ENCODE assay signal across 15 cellular contexts in the genomic region with DNA sequence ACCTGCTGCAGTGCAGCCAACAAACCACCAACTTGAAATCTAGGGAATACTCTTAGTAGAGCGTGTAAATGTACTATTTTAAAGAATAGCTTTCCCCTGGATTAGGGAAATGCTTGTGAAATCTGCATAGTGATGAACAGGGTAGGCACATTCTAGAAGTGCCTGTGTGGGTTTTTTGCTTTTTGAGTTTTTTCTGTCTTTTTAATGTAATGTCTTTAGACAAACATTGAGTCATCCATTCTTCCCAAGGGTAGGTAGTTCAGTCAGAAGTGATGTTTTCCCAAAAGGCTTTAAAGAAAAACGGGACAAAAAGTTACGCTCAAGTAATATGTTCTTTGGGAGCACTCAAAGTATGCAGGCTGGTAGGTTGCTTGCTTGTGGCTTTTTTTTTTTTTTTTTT.
DNase-seq lines count a peak whose midpoint lies in the region; ATAC-seq and TF ChIP-seq lines count a peak whose summit lies in the region.
"Had no signal": no experiment of that assay in that cellular context is flagged by ENCODE, and none has a peak within 500 bp of the region (broad histone marks: within the 10 kb centered on the region; RNA-seq: fewer than 3 reads in every experiment).

No MANE protein-coding gene starts in this region.

- H3K27me3 ChIP-seq in BLaER1 (no peaks in the 10 kb centered on the region), adipocyte (replicated peaks; ENCODE audit: control insufficient read depth, insufficient read depth, low read length) (no peaks in the 10 kb centered on the region)

- peak overlapping the region; percentile 36; the same call in 1 of the 2 replicates for H3K9ac ChIP-seq in BLaER1
- no peak overlapping the region for H3K9ac ChIP-seq in adipocyte (ENCODE audit: low read length)

- H3K4me2 ChIP-seq in BLaER1, result peak overlapping the region; percentile 79

- H3K4me1 ChIP-seq in BLaER1 (peaks cover 65% of the 10 kb centered on the region), adipocyte (ENCODE audit: control insufficient read depth, insufficient read depth, low read length) (peaks cover 13% of the 10 kb centered on the region)

- DNase-seq in adipocyte (ENCODE audit: low read depth) (peak; percentile 85), fibroblast of the aortic adventitia (ENCODE audit: low read depth) (peak; percentile 33), skeletal muscle cell (ENCODE audit: low read depth) (peak; percentile 39), SHP77 treated with DMSO at 0.1 percent for 48 hours (lab: John Stamatoyannopoulos, UW) (no peak)
- DNase-seq: DMS79 treated with DMSO at 0.1 percent for 48 hours, GDM1, GOT3, NCI-H1436, NCI-H2081 treated with DMSO at 0.1 percent for 48 hours, NCI-H524 had no signal

- H4K20me1 ChIP-seq in BLaER1, result peaks cover 40% of the 10 kb centered on the region

- H3K36me3 ChIP-seq in BLaER1 (no peaks in the 10 kb centered on the region; the same call in 1 of the 2 replicates), adipocyte (ENCODE audit: control insufficient read depth, insufficient read depth, low read length, severe bottlenecking) (no peaks in the 10 kb centered on the region)

- TF ChIP-seq CTCF in fibroblast of the aortic adventitia (IDR thresholded peaks at IDR 0.05; ENCODE audit: insufficient read depth, low read length), result no peak

- H3K27ac ChIP-seq in BLaER1, result peak overlapping the region; percentile 65
- H3K27ac ChIP-seq: C4-2B, HL-60 had no signal

- no peak for ATAC-seq in GM21447 (IDR thresholded peaks at IDR 0.05; ENCODE audit: unreplicated experiment)
- ATAC-seq in HG03196 (IDR thresholded peaks at IDR 0.05; ENCODE audit: unreplicated experiment), result no peak

- H3K4me3 ChIP-seq in BLaER1 (no peak overlapping the region), adipocyte (ENCODE audit: low read length) (peak overlapping the region; percentile 44), fibroblast of the aortic adventitia (ENCODE audit: low read depth, low read length) (no peak overlapping the region), skeletal muscle cell (ENCODE audit: low read depth, low read length) (no peak overlapping the region)

- H3K9me3 ChIP-seq in BLaER1 (peaks cover 24% of the 10 kb centered on the region), adipocyte (ENCODE audit: control insufficient read depth, low read length) (no peaks in the 10 kb centered on the region)
